9 cellular contexts compared by ENCODE assay signal in the genomic region with DNA sequence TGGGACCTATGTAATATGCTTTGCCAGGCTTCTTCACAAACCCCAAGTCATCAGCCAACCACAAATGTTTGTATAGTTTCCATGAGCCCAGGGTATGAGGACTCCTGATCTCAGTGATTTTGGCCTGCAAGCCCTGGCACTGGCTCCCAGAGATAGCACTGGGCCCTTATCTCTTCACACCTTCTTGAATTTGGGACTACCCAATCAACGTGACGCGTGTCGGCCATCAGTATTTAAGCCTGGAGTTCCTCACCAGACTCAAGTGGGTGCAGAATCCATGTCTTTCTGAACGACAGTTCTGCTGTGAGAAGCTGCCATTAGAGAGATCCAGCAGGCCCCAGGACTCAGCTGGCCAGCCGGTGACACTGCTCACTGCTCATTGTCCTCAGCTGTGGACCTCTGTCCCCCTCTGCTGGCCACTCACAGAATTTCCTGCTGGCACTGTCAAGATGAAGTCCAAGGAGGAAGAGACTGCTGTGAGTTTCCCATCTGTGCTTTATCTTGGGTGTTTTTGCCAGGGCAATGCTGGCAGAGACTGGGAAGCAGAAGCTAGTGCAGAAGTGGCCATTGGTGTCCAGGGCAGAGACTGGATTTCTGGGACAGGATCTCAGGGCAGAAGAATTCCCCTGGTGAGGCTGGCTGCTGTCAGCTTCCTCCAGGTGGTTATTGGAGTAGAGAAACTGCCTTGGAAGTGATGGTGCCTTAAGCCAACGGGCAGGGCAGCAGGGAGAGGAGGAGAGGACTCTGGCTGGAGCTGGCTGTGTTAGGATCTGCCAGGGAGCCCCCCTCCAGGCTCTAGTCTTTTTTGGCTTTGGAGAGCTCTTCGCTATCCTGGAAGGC. TPM values are rescaled to one million over a fixed set of nuclear protein-coding genes. Genes with fewer than 3 reads are reported as not detected.
DNase-seq lines count a peak whose midpoint lies in the region; ATAC-seq, FAIRE-seq and TF ChIP-seq lines count a peak whose summit lies in the region.
"Had no signal": no experiment of that assay in that cellular context is flagged by ENCODE, and none has a peak within 500 bp of the region (broad histone marks: within the 10 kb centered on the region; RNA-seq: fewer than 3 reads in every experiment).

No MANE protein-coding gene starts in this region.

- H3K4me1 ChIP-seq in pancreas (no peaks in the 10 kb centered on the region), thyroid gland (peaks cover 0 to 4% of the 10 kb centered on the region in 2 donors)

- WGBS in pancreas, 2 donors: 17 to 23% methylated on average over 8 of the region's 8 CpGs
- 28 to 37% methylated on average over 6 to 7 of the region's 8 CpGs for WGBS in thyroid gland, 2 donors

- H3K36me3 Mint-ChIP-seq in activated naive CD4-positive, alpha-beta T cell treated with anti-CD3 and anti-CD28 coated beads for 36 hours (ENCODE audit: low read depth): peaks cover 33% of the 10 kb centered on the region

- no peaks in the 10 kb centered on the region for H3K9me3 ChIP-seq in pancreas
- no peaks in the 10 kb centered on the region for H3K9me3 ChIP-seq in thyroid gland
- H3K9me3 ChIP-seq: BLaER1 treated with 17β-estradiol and CSF1 and Interleukin-3, amounts not matched to agents 10 nM and 100 nM had no signal

- H3K4me3 ChIP-seq in pancreas (no peak overlapping the region), thyroid gland (replicated peaks in 1 of 3) (no peak overlapping the region)
- H3K4me3 ChIP-seq: BLaER1 treated with 17β-estradiol and CSF1 and Interleukin-3, amounts not matched to agents 10 nM and 100 nM had no signal

- H3K4me3 Mint-ChIP-seq in activated naive CD4-positive, alpha-beta T cell treated with anti-CD3 and anti-CD28 coated beads for 36 hours: no peak overlapping the region

- peak overlapping the region; percentile 42 for H3K27ac Mint-ChIP-seq in activated naive CD4-positive, alpha-beta T cell treated with anti-CD3 and anti-CD28 coated beads for 36 hours

- DNase-seq in GM19238 (ENCODE audit: insufficient read length, low spot score): peak; percentile 59
- DNase-seq in NCI-H1048 (lab: John Stamatoyannopoulos, UW): peak; percentile 26
- peak; percentile 79 for DNase-seq in SK-N-DZ (ENCODE audit: low spot score)
- peak; percentile 93 for DNase-seq in activated naive CD4-positive, alpha-beta T cell treated with anti-CD3 and anti-CD28 coated beads for 36 hours
- DNase-seq in glomerular endothelial cell (ENCODE audit: extremely low read depth, low read depth, low spot score): peak; percentile 50
- DNase-seq in pancreas: peak; percentile 86 to 96 (median 94)
- DNase-seq in thyroid gland: peak; percentile 92

- H3K4me1 Mint-ChIP-seq in activated naive CD4-positive, alpha-beta T cell treated with anti-CD3 and anti-CD28 coated beads for 36 hours (ENCODE audit: low read depth): peaks cover 25% of the 10 kb centered on the region

- FAIRE-seq in pancreas (lab: Jason Lieb, UNC): no peak

- no peak overlapping the region for H3K27ac ChIP-seq in 22Rv1
- H3K27ac ChIP-seq in pancreas: no peak overlapping the region
- no peak overlapping the region for H3K27ac ChIP-seq in thyroid gland
- H3K27ac ChIP-seq: BLaER1 treated with 17β-estradiol and CSF1 and Interleukin-3, amounts not matched to agents 10 nM and 100 nM had no signal

- TF ChIP-seq CTCF in 22Rv1 (IDR thresholded peaks at IDR 0.05): peak; percentile 96
- TF ChIP-seq CTCF in pancreas (IDR thresholded peaks at IDR 0.05): peak; percentile 86 to 95 (median 92)
- TF ChIP-seq CTCF in thyroid gland (IDR thresholded peaks at IDR 0.05): peak; percentile 85 to 99 (median 97)

- H3K27me3 Mint-ChIP-seq in activated naive CD4-positive, alpha-beta T cell treated with anti-CD3 and anti-CD28 coated beads for 36 hours (ENCODE audit: low read depth): no peaks in the 10 kb centered on the region

- H3K27me3 ChIP-seq in pancreas: no peaks in the 10 kb centered on the region
- H3K27me3 ChIP-seq in thyroid gland: no peaks in the 10 kb centered on the region
- H3K27me3 ChIP-seq: BLaER1 treated with 17β-estradiol and CSF1 and Interleukin-3, amounts not matched to agents 10 nM and 100 nM had no signal

- no peaks in the 10 kb centered on the region for H3K9me3 Mint-ChIP-seq in activated naive CD4-positive, alpha-beta T cell treated with anti-CD3 and anti-CD28 coated beads for 36 hours

- H3K36me3 ChIP-seq in pancreas: no peaks in the 10 kb centered on the region
- H3K36me3 ChIP-seq in thyroid gland: no peaks in the 10 kb centered on the region
- H3K36me3 ChIP-seq: BLaER1 treated with 17β-estradiol and CSF1 and Interleukin-3, amounts not matched to agents 10 nM and 100 nM had no signal

- intact Hi-C loops in activated naive CD4-positive, alpha-beta T cell treated with anti-CD3 and anti-CD28 coated beads for 36 hours (cut with micrococcal nuclease): loop anchor here (1.0 kb wide), 5 partner anchors 23 to 267 kb away; no protein-coding TSS in a partner anchor
- intact Hi-C loops in pancreas (cut with DNase I) (loop anchor here in 2 of 3 donors (5.0 to 10.0 kb wide), 2 partner anchors 111 to 279 kb away; no protein-coding TSS in a partner anchor), thyroid gland (cut with DNase I) (loop anchor here (5.0 to 10.0 kb wide), 4 partner anchors 34 to 279 kb away; no protein-coding TSS in a partner anchor)

- ATAC-seq in pancreas: peak; percentile 98 to 100 (median 98)

- CTCF ChIA-PET in activated naive CD4-positive, alpha-beta T cell treated with anti-CD3 and anti-CD28 coated beads for 36 hours (lab: Charles Lee): interaction anchor here (0.7 to 13.8 kb wide), 24 partner anchors 10 to 268 kb away, joined by 3 to 277 read pairs (median 6); a partner anchor contains a TSS

- no peak for TF ChIP-seq POLR2A in thyroid gland (IDR thresholded peaks at IDR 0.05)

RNA-seq across cellular contexts. Expression of a gene that starts 28.4 kb away (rescaled TPM):
- polyA plus RNA-seq in SK-N-DZ (2014; cell fraction: cytosol; rRNA removed): 7.5 and 9.4 TPM in 2 replicates
- polyA plus RNA-seq in SK-N-DZ (2014; cell fraction: nucleus; rRNA removed): 7.3 and 9.3 TPM in 2 replicates
- 10 to 100 TPM; 42.5 to 44.8 TPM for total RNA-seq in activated naive CD4-positive, alpha-beta T cell treated with anti-CD3 and anti-CD28 coated beads for 36 hours
- total RNA-seq in glomerular endothelial cell (3.7 and 5.3 TPM in 2 replicates), pancreas (1 to 10 TPM in 3 of 6 donors, under 1 TPM in 3; 0.55 to 1.8 (median 0.94) TPM), thyroid gland (1 to 10 TPM; 2.3 to 3.6 (median 3.1) TPM)
- polyA plus RNA-seq in pancreas: 1 to 10 TPM; 2.6 to 4.3 TPM

RNA-seq across cellular contexts. Expression of a gene that starts 44.7 kb away (rescaled TPM):
- 4.9 and 6.7 TPM in 2 replicates for polyA plus RNA-seq in SK-N-DZ (2014; cell fraction: cytosol; rRNA removed)
- polyA plus RNA-seq in SK-N-DZ (2014; cell fraction: nucleus; rRNA removed): 1.9 and 2.7 TPM in 2 replicates
- total RNA-seq in activated naive CD4-positive, alpha-beta T cell treated with anti-CD3 and anti-CD28 coated beads for 36 hours: 10 to 100 TPM; 10.9 to 11.5 TPM
- total RNA-seq in glomerular endothelial cell (7.4 and 10.3 TPM in 2 replicates), pancreas (1 to 10 TPM; 3.5 to 9.0 (median 4.7) TPM), thyroid gland (10 to 100 TPM; 12.9 to 21.1 (median 17.5) TPM)
- polyA plus RNA-seq in pancreas: 1 to 10 TPM; 2.9 to 4.3 TPM

Comparison
In these comparisons a context has a peak if more than half of its experiments do, and no peak if none do; other contexts are left out.
1. DNase-seq: peak in every context shown above with its lines; median percentile 94 in pancreas; 93 in activated naive CD4-positive, alpha-beta T cell treated with anti-CD3 and anti-CD28 coated beads for 36 hours; 92 in thyroid gland; 79 in SK-N-DZ; 59 in GM19238; 50 in glomerular endothelial cell; 26 in NCI-H1048.